ENCODE assay signal across 6 cellular contexts in the genomic region with DNA sequence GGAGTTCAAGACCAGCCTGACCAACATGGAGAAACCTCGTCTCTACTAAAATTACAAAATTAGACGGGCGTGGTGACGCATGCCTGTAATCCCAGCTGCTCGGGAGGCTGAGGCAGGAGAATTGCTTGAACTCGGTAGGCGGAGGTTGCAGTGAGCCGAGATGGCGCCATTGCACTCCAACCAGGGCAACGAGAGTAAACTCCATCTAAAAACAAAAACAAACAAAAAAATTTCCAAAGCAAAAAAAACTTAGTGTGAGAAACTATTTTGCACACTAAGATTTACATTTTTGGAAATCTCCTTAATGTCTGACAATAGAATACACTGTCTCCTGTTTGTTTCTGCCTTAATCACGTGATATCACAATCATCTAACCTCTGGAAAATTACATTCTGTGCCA. TPM values are rescaled to one million over a fixed set of nuclear protein-coding genes. Genes with fewer than 3 reads are reported as not detected.
DNase-seq lines count a peak whose midpoint lies in the region; ATAC-seq, FAIRE-seq and TF ChIP-seq lines count a peak whose summit lies in the region.
"Not testable (repeated sequence)": the region's sequence is repeated elsewhere in the genome, so short reads cannot be mapped to it uniquely, and the experiment has no call there.

No MANE protein-coding gene starts in this region.

- not testable (repeated sequence) for H4K20me1 ChIP-seq in Karpas-422 (ENCODE audit: insufficient read depth, low read depth, low read length); SU-DHL-6 (ENCODE audit: low read depth, low read length); K562 (replicated peaks; ENCODE audit: control insufficient read depth, insufficient read depth, low read length)

- BruUV-seq in K562 (replicated peaks; lab: Mats Ljungman, UMichigan): not testable (repeated sequence)

- not testable (repeated sequence) for H3K9ac ChIP-seq in Karpas-422 (ENCODE audit: low read length); SU-DHL-6 (ENCODE audit: low read length); K562 (ENCODE audit: insufficient read depth in 1 of 2, low read depth in 2 of 2, low read length in 2 of 2); trophoblast cell (ENCODE audit: low read length)

- not testable (repeated sequence) for TF ChIP-seq EP300 in K562 (IDR thresholded peaks at IDR 0.05; ENCODE audit: low read length)

- WGBS in K562 (ENCODE audit: insufficient coverage, low coverage, missing lambda C conversion rate): 86% methylated on average over 9 of the region's 11 CpGs
- no CpG with 5 or more reads among the region's 11 CpGs for WGBS in trophoblast cell (ENCODE audit: extremely low coverage, insufficient coverage, insufficient read length)
- WGBS in testis, 2 donors: 54 to 66% methylated on average over 11 of the region's 11 CpGs

- CTCF ChIA-PET in K562 (lab: Yijun Ruan, JAX; ENCODE audit: low intra/inter-chr PET ratio): not testable (repeated sequence)

- not testable (repeated sequence) for H2BK5ac ChIP-seq in trophoblast cell (ENCODE audit: low read depth, low read length, poor library complexity)

- H3K9me1 ChIP-seq in K562 (ENCODE audit: control insufficient read depth, insufficient read depth, low read length): not testable (repeated sequence)

- H3K79me2 ChIP-seq in Karpas-422 (ENCODE audit: low read length); SU-DHL-6 (ENCODE audit: insufficient read depth, low read length); K562 (ENCODE audit: control insufficient read depth, insufficient read depth, low read length); trophoblast cell (ENCODE audit: control insufficient read depth, insufficient read depth, low read length, poor library complexity): not testable (repeated sequence)

- in situ Hi-C loops in K562 (cut with MboI): not testable (repeated sequence)

- not testable (repeated sequence) for FAIRE-seq in K562 (lab: Jason Lieb, UNC)

- intact Hi-C loops in K562 (cut with micrococcal nuclease); testis (cut with DNase I; ENCODE audit: low total_unique reads): not testable (repeated sequence)

- not testable (repeated sequence) for H4K91ac ChIP-seq in trophoblast cell (ENCODE audit: low read depth, low read length)

- 0 out of 2 replicates have a peak, but pooled peaks have one; percentile 11 for TF ChIP-seq CTCF in 22Rv1 (IDR thresholded peaks at IDR 0.05)
- not testable (repeated sequence) for TF ChIP-seq CTCF in SU-DHL-6 (IDR thresholded peaks at IDR 0.05; ENCODE audit: insufficient read depth, low read length, poor library complexity, severe bottlenecking); K562 (IDR thresholded peaks at IDR 0.05 in 2 of 3, conservative IDR thresholded peaks at IDR 0.05 in 1 of 3; ENCODE audit: insufficient read depth in 2 of 3, low read depth in 1 of 3, low read length in 3 of 3); testis (IDR thresholded peaks at IDR 0.05)

- not testable (repeated sequence) for H2AK5ac ChIP-seq in trophoblast cell (ENCODE audit: low read length)

- not testable (repeated sequence) for H3K18ac ChIP-seq in trophoblast cell (ENCODE audit: low read length)

- H4K12ac ChIP-seq in trophoblast cell (ENCODE audit: low read depth, low read length): not testable (repeated sequence)

- not testable (repeated sequence) for H4K8ac ChIP-seq in trophoblast cell (ENCODE audit: low read depth, low read length)

- H3K27ac ChIP-seq in 22Rv1; K562 (ENCODE audit: extremely low read depth, low read depth, low read length); trophoblast cell (ENCODE audit: low read depth, low read length); testis: not testable (repeated sequence)
- H3K27ac ChIP-seq in Karpas-422 (ENCODE audit: low read length) (0 out of 2 replicates have a peak overlapping the region, but pooled peaks have one; percentile 22), SU-DHL-6 (ENCODE audit: low read depth, low read length) (peak overlapping the region; percentile 22; the same call in 1 of the 2 replicates)

- H3K27me3 ChIP-seq in Karpas-422 (ENCODE audit: low read length); SU-DHL-6 (ENCODE audit: low read length); K562 (ENCODE audit: control insufficient read depth in 2 of 2, insufficient read depth in 2 of 2, low read length in 2 of 2); trophoblast cell (ENCODE audit: insufficient read depth, low read length); testis: not testable (repeated sequence)

- POLR2A ChIA-PET in K562 (lab: Yijun Ruan, JAX): interaction anchor here (0.9 to 1.3 kb wide), 2 partner anchors 13 to 14 kb away, joined by 3 to 5 read pairs; no protein-coding TSS in a partner anchor

- H2AFZ ChIP-seq in Karpas-422 (ENCODE audit: low read length); SU-DHL-6 (ENCODE audit: low read depth, low read length, severe bottlenecking); K562 (ENCODE audit: low read depth, low read length); trophoblast cell (ENCODE audit: insufficient read depth, low read length, poor library complexity): not testable (repeated sequence)

- H3K4me2 ChIP-seq in Karpas-422 (ENCODE audit: low read depth, low read length, poor library complexity, severe bottlenecking); K562 (ENCODE audit: insufficient read depth, low read length); trophoblast cell (ENCODE audit: low read length): not testable (repeated sequence)
- H3K4me2 ChIP-seq in SU-DHL-6 (ENCODE audit: low read depth, low read length, poor library complexity, severe bottlenecking): peak overlapping the region; percentile 9

- H3K4me3 ChIP-seq in Karpas-422 (ENCODE audit: low read length); SU-DHL-6 (ENCODE audit: insufficient read depth, low read length, poor library complexity, severe bottlenecking); K562; trophoblast cell (ENCODE audit: low read depth, low read length): not testable (repeated sequence)
- H3K4me3 ChIP-seq in testis: peak overlapping the region; percentile 37 to 48

- TF ChIP-seq POLR2A in K562 (conservative IDR thresholded peaks at IDR 0.05); testis (IDR thresholded peaks at IDR 0.05): not testable (repeated sequence)

- H3K36me3 ChIP-seq in Karpas-422 (ENCODE audit: insufficient read depth, low read length); SU-DHL-6 (ENCODE audit: low read length); K562 (ENCODE audit: control insufficient read depth, insufficient read depth, low read length); trophoblast cell (ENCODE audit: control insufficient read depth in 1 of 2, insufficient read depth in 2 of 2, low read length in 2 of 2); testis (ENCODE audit: low read depth, missing control alignments): not testable (repeated sequence)

- not testable (repeated sequence) for H3K9me3 ChIP-seq in Karpas-422 (ENCODE audit: low read length); SU-DHL-6 (ENCODE audit: insufficient read depth, low read length); K562 (replicated peaks; ENCODE audit: control insufficient read depth, insufficient read depth, low read depth, low read length); trophoblast cell (ENCODE audit: insufficient read depth, low read depth, low read length); testis

- ATAC-seq in K562: not testable (repeated sequence)

- DNase-seq in Karpas-422 (peak; percentile 39), trophoblast cell (peak; percentile 48 to 68)
- not testable (repeated sequence) for DNase-seq in K562 (ENCODE audit: extremely low read depth in 1 of 4, low spot score in 3 of 4); testis

- TF ChIP-seq RAD21 in K562 (CRISPR knock-in tag; conservative IDR thresholded peaks at IDR 0.05 in 1 of 2, IDR thresholded peaks at IDR 0.05 in 1 of 2): not testable (repeated sequence)

- not testable (repeated sequence) for H3K23ac ChIP-seq in trophoblast cell (ENCODE audit: low read length)

- not testable (repeated sequence) for H3K4ac ChIP-seq in trophoblast cell (ENCODE audit: low read depth, low read length)

- peaks cover 62% of the 10 kb centered on the region for H3F3A ChIP-seq in SU-DHL-6 (ENCODE audit: insufficient read depth)

- H3K79me1 ChIP-seq in trophoblast cell (ENCODE audit: low read length): not testable (repeated sequence)

- H2BK120ac ChIP-seq in trophoblast cell (ENCODE audit: insufficient read depth, low read length, poor library complexity): not testable (repeated sequence)

- not testable (repeated sequence) for H3K9me2 ChIP-seq in Karpas-422 (replicated peaks; ENCODE audit: insufficient read depth, low read length); SU-DHL-6 (replicated peaks; ENCODE audit: insufficient read depth, low read length)

- not testable (repeated sequence) for H2BK12ac ChIP-seq in trophoblast cell (ENCODE audit: low read length)

- H3K4me1 ChIP-seq in Karpas-422 (ENCODE audit: low read length) (peaks cover 54% of the 10 kb centered on the region), K562 (replicated peaks in 1 of 2; ENCODE audit: control insufficient read depth in 2 of 2, insufficient read depth in 2 of 2, low read length in 2 of 2) (peaks cover 18 to 20% of the 10 kb centered on the region in 2 experiments)
- H3K4me1 ChIP-seq in trophoblast cell (ENCODE audit: control insufficient read depth in 1 of 2, insufficient read depth in 2 of 2, low read length in 2 of 2); testis: not testable (repeated sequence)

- H3K14ac ChIP-seq in trophoblast cell (ENCODE audit: low read length): not testable (repeated sequence)

RNA-seq across cellular contexts. Expression of a gene that starts 14.4 kb away (rescaled TPM):
- 91.7 and 128 TPM in 2 replicates for total RNA-seq in Karpas-422 (2014; rRNA removed; shearing (Covaris generic); ENCODE audit: low replicate concordance)
- 30.2 and 53.7 TPM in 2 replicates for total RNA-seq in K562 (2011; cell fraction: chromatin; rRNA removed; ENCODE audit: low replicate concordance)
- total RNA-seq in K562 (2011; cell fraction: nucleolus; rRNA removed): 60.7 and 63.0 TPM in 2 replicates
- 58.0 and 69.2 TPM in 2 replicates for total RNA-seq in K562 (2011; cell fraction: nucleoplasm; rRNA removed)
- total RNA-seq in K562 (2014; rRNA removed) (78.1 and 99.4 TPM in 2 replicates), K562 (2014; rRNA removed; fragmentation: Illumina TruSeq; extraction: Trizol) (58.9 and 61.9 TPM in 2 replicates), K562 (2015; rRNA removed; fragmentation: Illumina TruSeq; extraction: Trizol) (72.5 and 76.0 TPM in 2 replicates), K562 (2021) (407 and 420 TPM in 2 replicates), testis (100 to 1,000 TPM; 144 to 200 TPM)
- polyA plus RNA-seq in K562 (2011; rRNA removed) (122 and 123 TPM in 2 replicates), K562 (2014; fragmentation: Illumina TruSeq; extraction: Trizol) (347 and 391 TPM in 2 replicates), K562 (2014; fragmentation: Nextera tagmentation; extraction: Ambion mirVana) (10 to 100 TPM; 19.2 to 23.9 TPM), K562 (2014; rRNA removed) (212 and 227 TPM in 2 replicates), testis (ENCODE audit: insufficient read depth, low read depth, low replicate concordance) (270 TPM)
- polyA plus RNA-seq in K562 (2011; cell fraction: cytosol; rRNA removed): 131 and 249 TPM in 2 replicates
- polyA plus RNA-seq in K562 (2011; cell fraction: nucleus; rRNA removed): 78.5 and 114 TPM in 2 replicates
- polyA plus RNA-seq in K562 (2012): 431 TPM in 2 replicates
- polyA minus RNA-seq in K562 (2011; rRNA and poly(A)+ RNA removed): 55.6 and 69.8 TPM in 2 replicates
- polyA minus RNA-seq in K562 (2011; cell fraction: cytosol; rRNA and poly(A)+ RNA removed): 92.3 and 95.3 TPM in 2 replicates
- polyA minus RNA-seq in K562 (2011; cell fraction: nucleus; rRNA and poly(A)+ RNA removed): 36.1 and 36.7 TPM in 2 replicates
- polyA plus RNA-seq in trophoblast cell (2013): 407 and 419 TPM in 2 replicates
